Comparison of ENCODE assay signal across 8 cellular contexts in genomic region chr12:57430117-57430930, GRCh38. TPM values are rescaled to one million over a fixed set of nuclear protein-coding genes. Genes with fewer than 3 reads are reported as not detected.
DNase-seq lines count a peak whose midpoint lies in the region; ATAC-seq and TF ChIP-seq lines count a peak whose summit lies in the region.

No MANE protein-coding gene starts in this region.

- H3K4me3 ChIP-seq in DOHH2 (ENCODE audit: low read length) (peak overlapping the region; percentile 97), SK-N-SH (ENCODE audit: low read depth in 2 of 2, low read length in 1 of 2) (peak overlapping the region; percentile 56 to 67), left lung (peak overlapping the region; percentile 61 to 65)

- H3K9me2 ChIP-seq in DOHH2 (replicated peaks; ENCODE audit: control insufficient read depth, low read length) (no peaks in the 10 kb centered on the region), SK-N-SH (no peaks in the 10 kb centered on the region)

- TF ChIP-seq RAD21 in SK-N-SH (IDR thresholded peaks at IDR 0.05; ENCODE audit: low read length) = no peak

- peak overlapping the region; percentile 82 for H3K9ac ChIP-seq in SK-N-SH

- H3K9me3 ChIP-seq in DOHH2 (ENCODE audit: control insufficient read depth, insufficient read depth, low read length) (no peaks in the 10 kb centered on the region), SK-N-SH (no peaks in the 10 kb centered on the region), left lung (no peaks in the 10 kb centered on the region)

- H3K4me1 ChIP-seq in DOHH2 (ENCODE audit: control insufficient read depth, low read length) (peaks cover 24% of the 10 kb centered on the region), SK-N-SH (ENCODE audit: control insufficient read depth in 1 of 2, insufficient read depth in 2 of 2, low read depth in 1 of 2, low read length in 1 of 2) (peaks cover 0 to 3% of the 10 kb centered on the region in 2 experiments; a peak in 1 of 4 replicates), left lung (peaks cover 0 to 19% of the 10 kb centered on the region in 2 donors)

- H3K36me3 ChIP-seq in DOHH2 (ENCODE audit: control insufficient read depth, low read length) (peaks cover 15% of the 10 kb centered on the region), SK-N-SH (replicated peaks in 1 of 2; ENCODE audit: control insufficient read depth in 1 of 2, insufficient read depth in 2 of 2, low read length in 1 of 2) (no peaks in the 10 kb centered on the region), left lung (peaks cover 0 to 7% of the 10 kb centered on the region in 2 donors)

- DNase-seq in SK-N-SH (no peak), left lung (peak; percentile 43 to 90), iPS-NIHi11 (ENCODE audit: low spot score) (no peak)
- peak; percentile 46 for DNase-seq in central memory CD4-positive, alpha-beta T cell
- DNase-seq in stimulated activated naive CD4-positive, alpha-beta T cell treated with Interleukin-2 at 50 U/mL for 16 hours (lab: John Stamatoyannopoulos, UW) = peak; percentile 64

- TF ChIP-seq CTCF in DOHH2 (IDR thresholded peaks at IDR 0.05; ENCODE audit: low read depth, low read length, poor library complexity, severe bottlenecking) (peak; percentile 37), SK-N-SH (IDR thresholded peaks at IDR 0.05) (0 out of 2 replicates have a peak, but pooled peaks have one; percentile 24), left lung (IDR thresholded peaks at IDR 0.05) (no peak)

- H3F3A ChIP-seq in DOHH2 (ENCODE audit: control insufficient read depth, insufficient read depth) (peaks cover 3% of the 10 kb centered on the region; the same call in 1 of the 2 replicates), SK-N-SH (replicated peaks; ENCODE audit: insufficient read depth) (peaks cover 9% of the 10 kb centered on the region)

- ATAC-seq in GM19397 (IDR thresholded peaks at IDR 0.05; ENCODE audit: unreplicated experiment) = peak; percentile 58
- ATAC-seq in HG03460 (IDR thresholded peaks at IDR 0.05; ENCODE audit: unreplicated experiment) = peak; percentile 41
- ATAC-seq in left lung = peak; percentile 70

- POLR2A ChIA-PET in SK-N-SH (lab: Yijun Ruan, JAX) = interaction anchor here (0.6 to 1.2 kb wide), 5 partner anchors 12 to 158 kb away, joined by 3 to 5 read pairs (median 3); no protein-coding TSS in a partner anchor

- peak overlapping the region; percentile 42; the same call in 1 of the 2 replicates for H2AFZ ChIP-seq in SK-N-SH (ENCODE audit: low read depth)

- CTCF ChIA-PET in SK-N-SH (lab: Yijun Ruan, JAX) = interaction anchor here (0.8 to 2.1 kb wide), 10 partner anchors 9 to 216 kb away, joined by 3 to 10 read pairs (median 4); partner anchors contain the start of gene INHBE

- no peaks in the 10 kb centered on the region for H3K27me3 ChIP-seq in DOHH2 (ENCODE audit: control insufficient read depth, low read length)
- no peaks in the 10 kb centered on the region for H3K27me3 ChIP-seq in SK-N-SH (ENCODE audit: insufficient read depth)
- H3K27me3 ChIP-seq in left lung = no peaks in the 10 kb centered on the region

- H3K27ac ChIP-seq in DOHH2 (ENCODE audit: low read depth, low read length) (peak overlapping the region; percentile 68), SK-N-SH (ENCODE audit: low read depth in 2 of 2, low read length in 1 of 2) (peak overlapping the region; percentile 75 to 84), left lung (peak overlapping the region; percentile 84 to 88)

- H3K4me2 ChIP-seq in DOHH2 (ENCODE audit: low read length) (peak overlapping the region; percentile 94), SK-N-SH (peak overlapping the region; percentile 78)

- H3K79me2 ChIP-seq in DOHH2 (ENCODE audit: control insufficient read depth, low read length) = peaks cover 47% of the 10 kb centered on the region
- H3K79me2 ChIP-seq in SK-N-SH (ENCODE audit: insufficient read depth) = peaks cover 45% of the 10 kb centered on the region

- WGBS in SK-N-SH (ENCODE audit: low lambda C conversion rate) = under 1% methylated on average over 27 of the region's 74 CpGs

- H4K20me1 ChIP-seq in DOHH2 (ENCODE audit: control insufficient read depth, insufficient read depth, low read depth, low read length) = no peaks in the 10 kb centered on the region
- H4K20me1 ChIP-seq in SK-N-SH (ENCODE audit: insufficient read depth) = no peaks in the 10 kb centered on the region

- TF ChIP-seq EP300 in SK-N-SH (IDR thresholded peaks at IDR 0.05; ENCODE audit: borderline replicate concordance in 1 of 2, low read depth in 1 of 2, low read length in 1 of 2) = no peak

- intact Hi-C loops in left lung (cut with DNase I) = no loop called here

TF ChIP-seq in SK-N-SH, 30 proteins besides CTCF, POLR2A, EP300 and RAD21:
- TF ChIP-seq, protein P1, sequence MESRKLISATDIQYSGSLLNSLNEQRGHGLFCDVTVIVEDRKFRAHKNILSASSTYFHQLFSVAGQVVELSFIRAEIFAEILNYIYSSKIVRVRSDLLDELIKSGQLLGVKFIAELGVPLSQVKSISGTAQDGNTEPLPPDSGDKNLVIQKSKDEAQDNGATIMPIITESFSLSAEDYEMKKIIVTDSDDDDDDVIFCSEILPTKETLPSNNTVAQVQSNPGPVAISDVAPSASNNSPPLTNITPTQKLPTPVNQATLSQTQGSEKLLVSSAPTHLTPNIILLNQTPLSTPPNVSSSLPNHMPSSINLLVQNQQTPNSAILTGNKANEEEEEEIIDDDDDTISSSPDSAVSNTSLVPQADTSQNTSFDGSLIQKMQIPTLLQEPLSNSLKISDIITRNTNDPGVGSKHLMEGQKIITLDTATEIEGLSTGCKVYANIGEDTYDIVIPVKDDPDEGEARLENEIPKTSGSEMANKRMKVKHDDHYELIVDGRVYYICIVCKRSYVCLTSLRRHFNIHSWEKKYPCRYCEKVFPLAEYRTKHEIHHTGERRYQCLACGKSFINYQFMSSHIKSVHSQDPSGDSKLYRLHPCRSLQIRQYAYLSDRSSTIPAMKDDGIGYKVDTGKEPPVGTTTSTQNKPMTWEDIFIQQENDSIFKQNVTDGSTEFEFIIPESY (IDR thresholded peaks at IDR 0.05; ENCODE audit: borderline replicate concordance, low read depth) = no peak
- TF ChIP-seq RXRA (IDR thresholded peaks at IDR 0.05; ENCODE audit: borderline replicate concordance, low read depth) (no peak), MXI1 (IDR thresholded peaks at IDR 0.05; ENCODE audit: low read depth, low read length) (peak; percentile 1; the same call in 1 of the 2 replicates)

RNA-seq across cellular contexts. Expression of gene R3HDM2, which starts 0.5 kb away (rescaled TPM):
- polyA plus RNA-seq in SK-N-SH (2012; rRNA removed) = 16.3 and 23.1 TPM in 2 replicates
- polyA plus RNA-seq in SK-N-SH (2012; cell fraction: cytosol; rRNA removed) = 13.0 and 15.7 TPM in 2 replicates
- 34.5 and 38.7 TPM in 2 replicates for polyA plus RNA-seq in SK-N-SH (2012; cell fraction: nucleus; rRNA removed)
- total RNA-seq in left lung = 10 to 100 TPM; 52.4 to 62.5 TPM

RNA-seq across cellular contexts. Expression of gene INHBC, which starts 4.3 kb away (rescaled TPM):
- 0.08 and 0.10 TPM in 2 replicates for polyA plus RNA-seq in SK-N-SH (2012; rRNA removed)
- polyA plus RNA-seq in SK-N-SH (2012; cell fraction: cytosol; rRNA removed) = 0.04 and 0.05 TPM in 2 replicates
- 0.02 TPM in 1 of 2 replicates, not detected in the other for polyA plus RNA-seq in SK-N-SH (2012; cell fraction: nucleus; rRNA removed)
- total RNA-seq in left lung = not detected

RNA-seq across cellular contexts. Expression of gene INHBE, which starts 24.8 kb away (rescaled TPM):
- 0.03 and 0.08 TPM in 2 replicates for polyA plus RNA-seq in SK-N-SH (2012; rRNA removed)
- polyA plus RNA-seq in SK-N-SH (2012; cell fraction: cytosol; rRNA removed) = 0.01 and 0.07 TPM in 2 replicates
- polyA plus RNA-seq in SK-N-SH (2012; cell fraction: nucleus; rRNA removed) = 0.13 and 0.58 TPM in 2 replicates
- under 1 TPM in 1 of 2 donors, not detected in 1; 0.52 TPM for total RNA-seq in left lung

RNA-seq across cellular contexts. Expression of gene GLI1, which starts 29.3 kb away (rescaled TPM):
- polyA plus RNA-seq in SK-N-SH (2012; rRNA removed) = 0.67 and 0.90 TPM in 2 replicates
- 0.26 and 0.33 TPM in 2 replicates for polyA plus RNA-seq in SK-N-SH (2012; cell fraction: cytosol; rRNA removed)
- polyA plus RNA-seq in SK-N-SH (2012; cell fraction: nucleus; rRNA removed) = 2.6 and 2.8 TPM in 2 replicates
- total RNA-seq in left lung = 1 to 10 TPM; 1.9 to 7.2 TPM

RNA-seq across cellular contexts. Expression of gene ARHGAP9, which starts 49.3 kb away (rescaled TPM):
- 0.66 and 1.0 TPM in 2 replicates for polyA plus RNA-seq in SK-N-SH (2012; rRNA removed)
- polyA plus RNA-seq in SK-N-SH (2012; cell fraction: cytosol; rRNA removed) = 0.14 and 0.50 TPM in 2 replicates
- 2.3 and 4.5 TPM in 2 replicates for polyA plus RNA-seq in SK-N-SH (2012; cell fraction: nucleus; rRNA removed)
- 100 to 1,000 TPM in 1 of 2 donors, 10 to 100 TPM in 1; 24.2 to 125 TPM for total RNA-seq in left lung

Comparison
In these comparisons a context has a peak if more than half of its experiments do, and no peak if none do; other contexts are left out.
1. CTCF ChIP-seq: peak in DOHH2 (single experiment) and SK-N-SH (single experiment); none in left lung (0 of 2).
2. DNase-seq: peak in central memory CD4-positive, alpha-beta T cell (single experiment), left lung (2 of 2) and stimulated activated naive CD4-positive, alpha-beta T cell treated with Interleukin-2 at 50 U/mL for 16 hours (single experiment); none in SK-N-SH (single experiment) and iPS-NIHi11 (single experiment).
3. Peak in every context shown above with its lines, with median percentiles within 50 percentile points of each other: H3K27ac ChIP-seq, H3K4me3 ChIP-seq and ATAC-seq.